In the genomic region with DNA sequence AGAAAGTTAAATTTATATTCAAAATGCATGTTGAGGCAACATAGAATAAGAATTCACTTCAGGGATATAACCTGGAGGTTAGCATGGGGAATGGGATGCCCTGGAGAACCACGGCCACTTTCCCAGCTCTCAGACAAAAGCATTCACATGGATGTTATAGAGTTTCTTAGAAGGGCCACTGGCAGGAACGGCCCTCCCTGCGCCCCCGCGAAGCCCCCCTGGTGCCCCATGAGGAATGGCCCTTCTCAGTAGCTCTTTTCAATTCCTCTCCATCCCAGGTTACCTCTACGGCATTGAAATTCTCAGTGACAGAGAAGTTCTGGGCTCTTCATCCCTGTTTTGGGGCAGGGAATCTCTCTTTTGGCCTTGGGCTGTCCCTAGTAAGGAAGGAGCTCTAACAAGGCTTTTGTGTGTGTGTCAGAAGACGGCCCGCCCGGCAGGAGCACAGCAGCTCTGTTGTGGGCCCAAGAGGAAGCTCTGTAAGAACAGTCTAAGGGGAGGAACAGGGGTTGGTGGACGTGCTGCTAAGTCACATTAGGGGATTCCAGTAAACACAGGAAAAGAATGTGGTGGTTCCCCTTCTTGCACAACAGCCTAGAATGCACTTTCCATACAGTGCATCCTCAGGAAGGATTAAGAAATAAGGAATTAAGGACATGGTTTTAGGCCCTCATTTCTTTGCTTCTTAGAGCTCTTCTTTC, we compare ENCODE assay signal across 10 cellular contexts.
DNase-seq lines count a peak whose midpoint lies in the region; ATAC-seq and TF ChIP-seq lines count a peak whose summit lies in the region.
"Had no signal": no experiment of that assay in that cellular context is flagged by ENCODE, and none has a peak within 500 bp of the region (broad histone marks: within the 10 kb centered on the region; RNA-seq: fewer than 3 reads in every experiment).

No MANE protein-coding gene starts in this region.

- H3K27me3 Mint-ChIP-seq in activated CD8-positive, alpha-beta T cell treated with anti-CD3 and anti-CD28 coated beads for 36 hours, result peaks cover 3% of the 10 kb centered on the region
- peaks cover 2% of the 10 kb centered on the region for H3K27me3 Mint-ChIP-seq in activated CD8-positive, alpha-beta T cell treated with anti-CD3 and anti-CD28 coated beads, Interleukin-2, amount 10 ng/mL, durations not matched to agents 7 days and 5 days (ENCODE audit: low read depth)

- H3K9me3 ChIP-seq in right lobe of liver (no peaks in the 10 kb centered on the region), aorta (ENCODE audit: control insufficient read depth, low read length) (no peaks in the 10 kb centered on the region)
- H3K9me3 ChIP-seq: A549 had no signal

- no peak overlapping the region for H3K4me3 Mint-ChIP-seq in activated CD8-positive, alpha-beta T cell treated with anti-CD3 and anti-CD28 coated beads for 36 hours
- no peak overlapping the region for H3K4me3 Mint-ChIP-seq in activated CD8-positive, alpha-beta T cell treated with anti-CD3 and anti-CD28 coated beads, Interleukin-2, amount 10 ng/mL, durations not matched to agents 7 days and 5 days

- CTCF ChIA-PET in activated CD8-positive, alpha-beta T cell treated with anti-CD3 and anti-CD28 coated beads for 36 hours (lab: Charles Lee), result interaction anchor here (0.8 to 9.9 kb wide), 3 partner anchors 14 to 178 kb away, joined by 3 to 119 read pairs (median 3); no protein-coding TSS in a partner anchor
- CTCF ChIA-PET in activated CD8-positive, alpha-beta T cell treated with anti-CD3 and anti-CD28 coated beads, Interleukin-2, amount 10 ng/mL, durations not matched to agents 7 days and 5 days (lab: Charles Lee), result interaction anchor here (6.5 kb wide), 1 partner anchor 178 kb away, joined by 80 read pairs; no protein-coding TSS in a partner anchor

- intact Hi-C loops in activated CD8-positive, alpha-beta T cell treated with anti-CD3 and anti-CD28 coated beads for 36 hours (cut with micrococcal nuclease), result loop anchor here (10.0 kb wide), 1 partner anchor 107 kb away; no protein-coding TSS in a partner anchor
- intact Hi-C loops in right lobe of liver (cut with DNase I), result loop anchor here (5.0 kb wide), 1 partner anchor 174 kb away; no protein-coding TSS in a partner anchor
- intact Hi-C loops in aorta (cut with DNase I), result loop anchor here in 1 of 2 donors (10.0 kb wide), 1 partner anchor 117 kb away; a partner anchor contains a TSS

- no peaks in the 10 kb centered on the region for H3K36me3 Mint-ChIP-seq in activated CD8-positive, alpha-beta T cell treated with anti-CD3 and anti-CD28 coated beads for 36 hours (ENCODE audit: low read depth)
- no peaks in the 10 kb centered on the region for H3K36me3 Mint-ChIP-seq in activated CD8-positive, alpha-beta T cell treated with anti-CD3 and anti-CD28 coated beads, Interleukin-2, amount 10 ng/mL, durations not matched to agents 7 days and 5 days (ENCODE audit: low read depth)

- H3K4me1 ChIP-seq in right lobe of liver (peaks cover 0 to 7% (median 3%) of the 10 kb centered on the region in 4 donors), aorta (ENCODE audit: control insufficient read depth in 1 of 2, insufficient read depth in 2 of 2, low read length in 2 of 2) (no peaks in the 10 kb centered on the region)
- H3K4me1 ChIP-seq: A549 had no signal

- DNase-seq in activated CD8-positive, alpha-beta T cell treated with anti-CD3 and anti-CD28 coated beads for 36 hours, result peak; percentile 24
- DNase-seq in activated CD8-positive, alpha-beta T cell treated with anti-CD3 and anti-CD28 coated beads, Interleukin-2, amount 10 ng/mL, durations not matched to agents 7 days and 5 days, result no peak
- peak; percentile 93 for DNase-seq in choroid plexus epithelial cell (ENCODE audit: low read depth)
- peak in 1 of 3 donors; percentile 55 for DNase-seq in right lobe of liver
- DNase-seq in aorta, result peak in 1 of 2 donors; percentile 86
- DNase-seq in NCI-H187 (lab: John Stamatoyannopoulos, UW), result no peak
- DNase-seq in COLO829 (ENCODE audit: low spot score), result no peak
- DNase-seq in H4 (ENCODE audit: low spot score), result no peak

- H3K27me3 ChIP-seq in right lobe of liver (no peaks in the 10 kb centered on the region), aorta (ENCODE audit: control insufficient read depth in 1 of 2, insufficient read depth in 2 of 2, low read length in 1 of 2) (no peaks in the 10 kb centered on the region)

- no peaks in the 10 kb centered on the region for H3K36me3 ChIP-seq in right lobe of liver
- H3K36me3 ChIP-seq in aorta (ENCODE audit: control insufficient read depth in 1 of 2, insufficient read depth in 2 of 2, low read length in 1 of 2), result no peaks in the 10 kb centered on the region

- no peak for TF ChIP-seq POLR2A in right lobe of liver (IDR thresholded peaks at IDR 0.05)

- no peak overlapping the region for H3K27ac Mint-ChIP-seq in activated CD8-positive, alpha-beta T cell treated with anti-CD3 and anti-CD28 coated beads for 36 hours
- no peak overlapping the region for H3K27ac Mint-ChIP-seq in activated CD8-positive, alpha-beta T cell treated with anti-CD3 and anti-CD28 coated beads, Interleukin-2, amount 10 ng/mL, durations not matched to agents 7 days and 5 days

- H3K27ac ChIP-seq in right lobe of liver (no peak overlapping the region), aorta (ENCODE audit: low read depth in 1 of 2, low read length in 2 of 2) (no peak overlapping the region)
- H3K27ac ChIP-seq: A549 had no signal

- no peak for TF ChIP-seq CTCF in activated CD8-positive, alpha-beta T cell treated with anti-CD3 and anti-CD28 coated beads for 36 hours (IDR thresholded peaks at IDR 0.05)
- TF ChIP-seq CTCF in choroid plexus epithelial cell (conservative IDR thresholded peaks at IDR 0.05; ENCODE audit: low read depth, low read length) (no peak), right lobe of liver (IDR thresholded peaks at IDR 0.05) (no peak)

- no peaks in the 10 kb centered on the region for H3K9me3 Mint-ChIP-seq in activated CD8-positive, alpha-beta T cell treated with anti-CD3 and anti-CD28 coated beads for 36 hours
- H3K9me3 Mint-ChIP-seq in activated CD8-positive, alpha-beta T cell treated with anti-CD3 and anti-CD28 coated beads, Interleukin-2, amount 10 ng/mL, durations not matched to agents 7 days and 5 days (ENCODE audit: insufficient read depth), result no peaks in the 10 kb centered on the region

- no peak overlapping the region for H3K4me3 ChIP-seq in choroid plexus epithelial cell (ENCODE audit: low read depth, low read length)
- no peak overlapping the region for H3K4me3 ChIP-seq in right lobe of liver
- no peak overlapping the region for H3K4me3 ChIP-seq in aorta (ENCODE audit: low read length in 2 of 2)
- H3K4me3 ChIP-seq: A549, dorsolateral prefrontal cortex had no signal

- POLR2A ChIA-PET in activated CD8-positive, alpha-beta T cell treated with anti-CD3 and anti-CD28 coated beads for 36 hours (lab: Charles Lee), result interaction anchor here (0.9 kb wide), 1 partner anchor 171 kb away, joined by 3 read pairs; no protein-coding TSS in a partner anchor
- POLR2A ChIA-PET in activated CD8-positive, alpha-beta T cell treated with anti-CD3 and anti-CD28 coated beads, Interleukin-2, amount 10 ng/mL, durations not matched to agents 7 days and 5 days (lab: Charles Lee), result no interaction called here

- peaks cover 2% of the 10 kb centered on the region for H3K4me1 Mint-ChIP-seq in activated CD8-positive, alpha-beta T cell treated with anti-CD3 and anti-CD28 coated beads for 36 hours (ENCODE audit: low read depth)
- peaks cover 4% of the 10 kb centered on the region for H3K4me1 Mint-ChIP-seq in activated CD8-positive, alpha-beta T cell treated with anti-CD3 and anti-CD28 coated beads, Interleukin-2, amount 10 ng/mL, durations not matched to agents 7 days and 5 days (ENCODE audit: low read depth)

- peak; percentile 79 for ATAC-seq in activated CD8-positive, alpha-beta T cell treated with anti-CD3 and anti-CD28 coated beads for 36 hours
- ATAC-seq in activated CD8-positive, alpha-beta T cell treated with anti-CD3 and anti-CD28 coated beads, Interleukin-2, amount 10 ng/mL, durations not matched to agents 7 days and 5 days, result no peak
- ATAC-seq in right lobe of liver (peak; percentile 42 to 64 (median 54)), aorta (ENCODE audit: low FRiP score) (peak; percentile 51)
- ATAC-seq: A549 had no signal

- WGBS in right lobe of liver (ENCODE audit: insufficient coverage, low coverage, low lambda C conversion rate, missing lambda C conversion rate), result 51% methylated on average over 9 of the region's 10 CpGs
- WGBS in aorta, 2 donors, result 89 to 90% methylated on average over 10 of the region's 10 CpGs

Comparison
In these comparisons a context has a peak if more than half of its experiments do, and no peak if none do; other contexts are left out.
1. DNase-seq: peak in activated CD8-positive, alpha-beta T cell treated with anti-CD3 and anti-CD28 coated beads for 36 hours (single experiment) and choroid plexus epithelial cell (single experiment); none in activated CD8-positive, alpha-beta T cell treated with anti-CD3 and anti-CD28 coated beads, Interleukin-2, amount 10 ng/mL, durations not matched to agents 7 days and 5 days (single experiment), NCI-H187 (0 of 2), COLO829 (single experiment) and H4 (single experiment).